6 cellular contexts compared by ENCODE assay signal in the genomic region with DNA sequence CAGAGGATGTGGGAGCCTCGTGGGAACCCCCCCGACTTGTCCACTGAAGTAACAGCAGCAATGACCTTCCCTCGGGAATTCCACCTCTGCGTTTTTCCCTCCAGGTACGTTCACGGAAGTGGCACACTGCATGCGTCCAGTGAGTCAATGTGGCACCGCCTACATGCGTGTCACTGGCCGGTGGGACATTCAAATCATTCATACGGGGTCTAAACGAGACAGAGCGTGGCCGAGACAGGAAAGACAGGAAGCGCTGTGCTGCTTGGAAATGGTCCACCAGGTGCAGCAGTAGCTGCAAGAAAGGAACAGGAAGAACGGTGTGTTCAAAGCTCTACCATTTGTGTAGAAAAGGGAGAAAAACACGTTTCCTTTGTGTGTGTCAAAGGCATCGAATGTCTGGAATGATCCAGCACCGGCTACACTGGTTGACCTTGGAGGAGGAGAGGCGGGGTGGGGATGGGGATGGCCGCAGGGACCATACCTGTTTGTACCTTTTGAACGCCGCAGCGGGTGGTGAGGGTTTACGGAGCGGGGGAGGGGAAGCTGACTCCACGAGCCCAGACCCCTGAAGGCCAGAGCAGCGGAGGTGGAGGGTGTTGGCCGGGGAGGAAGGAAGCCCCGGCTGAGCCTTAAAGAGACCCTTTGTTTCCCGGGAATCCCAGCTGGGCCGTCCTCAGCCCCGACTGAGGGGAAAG. TPM values are rescaled to one million over a fixed set of nuclear protein-coding genes. Genes with fewer than 3 reads are reported as not detected.
A peak's percentile ranks its signal among the peaks of the same experiment; 100 is the strongest.
DNase-seq lines count a peak whose midpoint lies in the region; ATAC-seq and TF ChIP-seq lines count a peak whose summit lies in the region.

No MANE protein-coding gene starts in this region.

- intact Hi-C loops in activated CD4-positive, alpha-beta T cell treated with anti-CD3 and anti-CD28 coated beads for 36 hours (cut with DNase I, micrococcal nuclease), result loop anchor here in 1 of 2 experiments (5.0 kb wide), 3 partner anchors 204 to 254 kb away; a partner anchor contains a TSS

- peak; percentile 72 for DNase-seq in activated CD4-positive, alpha-beta T cell treated with anti-CD3 and anti-CD28 coated beads for 36 hours
- DNase-seq in activated CD4-positive, alpha-beta T cell treated with anti-CD3 and anti-CD28 coated beads for 1 hour, result no peak
- DNase-seq in coronary artery (ENCODE audit: low spot score) (no peak), progenitor cell of endocrine pancreas (ENCODE audit: low spot score, unreplicated experiment) (no peak), medulla oblongata (ENCODE audit: extremely low spot score) (no peak)

- POLR2A ChIA-PET in activated CD4-positive, alpha-beta T cell treated with anti-CD3 and anti-CD28 coated beads for 36 hours (lab: Charles Lee), result no interaction called here

- peak overlapping the region; percentile 52 for H3K27ac Mint-ChIP-seq in activated CD4-positive, alpha-beta T cell treated with anti-CD3 and anti-CD28 coated beads for 36 hours
- H3K27ac Mint-ChIP-seq in progenitor cell of endocrine pancreas, result peak overlapping the region; percentile 92

- no peaks in the 10 kb centered on the region for H3K9me3 Mint-ChIP-seq in activated CD4-positive, alpha-beta T cell treated with anti-CD3 and anti-CD28 coated beads for 36 hours (ENCODE audit: low read depth)
- H3K9me3 Mint-ChIP-seq in progenitor cell of endocrine pancreas (ENCODE audit: low read depth), result no peaks in the 10 kb centered on the region

- H3K4me3 ChIP-seq in coronary artery, result peak overlapping the region; percentile 84

- peaks cover 24% of the 10 kb centered on the region for H3K4me1 Mint-ChIP-seq in activated CD4-positive, alpha-beta T cell treated with anti-CD3 and anti-CD28 coated beads for 36 hours
- peaks cover 39% of the 10 kb centered on the region for H3K4me1 Mint-ChIP-seq in progenitor cell of endocrine pancreas (ENCODE audit: low read depth)

- H3K4me3 Mint-ChIP-seq in activated CD4-positive, alpha-beta T cell treated with anti-CD3 and anti-CD28 coated beads for 36 hours, result peak overlapping the region; percentile 74
- peak overlapping the region; percentile 84 for H3K4me3 Mint-ChIP-seq in progenitor cell of endocrine pancreas (ENCODE audit: low read depth)

- no peaks in the 10 kb centered on the region for H3K27me3 Mint-ChIP-seq in activated CD4-positive, alpha-beta T cell treated with anti-CD3 and anti-CD28 coated beads for 36 hours
- H3K27me3 Mint-ChIP-seq in progenitor cell of endocrine pancreas, result no peaks in the 10 kb centered on the region

- H3K27ac ChIP-seq in coronary artery, result no peak overlapping the region

- ATAC-seq in activated CD4-positive, alpha-beta T cell treated with anti-CD3 and anti-CD28 coated beads for 36 hours, result peak; percentile 54
- ATAC-seq in GM19324 (IDR thresholded peaks at IDR 0.05; ENCODE audit: low FRiP score, unreplicated experiment), result no peak

- H3K36me3 Mint-ChIP-seq in activated CD4-positive, alpha-beta T cell treated with anti-CD3 and anti-CD28 coated beads for 36 hours (ENCODE audit: low read depth), result no peaks in the 10 kb centered on the region
- H3K36me3 Mint-ChIP-seq in progenitor cell of endocrine pancreas (ENCODE audit: insufficient read depth), result no peaks in the 10 kb centered on the region

- TF ChIP-seq CTCF in coronary artery (IDR thresholded peaks at IDR 0.05), result no peak
- TF ChIP-seq CTCF in progenitor cell of endocrine pancreas (IDR thresholded peaks at IDR 0.05; ENCODE audit: unreplicated experiment), result no peak

- CTCF ChIA-PET in activated CD4-positive, alpha-beta T cell treated with anti-CD3 and anti-CD28 coated beads for 36 hours (lab: Charles Lee), result interaction anchor here (1.0 to 1.1 kb wide), 2 partner anchors 13 to 39 kb away, joined by 3 read pairs; a partner anchor contains a TSS

RNA-seq across cellular contexts. Expression of a gene that starts 1.7 kb away (rescaled TPM):
- total RNA-seq in activated CD4-positive, alpha-beta T cell treated with anti-CD3 and anti-CD28 coated beads for 36 hours, result 10 to 100 TPM; 22.9 to 40.8 TPM
- total RNA-seq in progenitor cell of endocrine pancreas, result 92.7 and 92.9 TPM in 2 replicates

RNA-seq across cellular contexts. Expression of a gene that starts 13.1 kb away (rescaled TPM):
- total RNA-seq in activated CD4-positive, alpha-beta T cell treated with anti-CD3 and anti-CD28 coated beads for 36 hours, result 10 to 100 TPM; 90.2 to 94.4 TPM
- total RNA-seq in progenitor cell of endocrine pancreas, result 82.7 and 85.3 TPM in 2 replicates

RNA-seq across cellular contexts. Expression of a gene that starts 13.5 kb away (rescaled TPM):
- total RNA-seq in activated CD4-positive, alpha-beta T cell treated with anti-CD3 and anti-CD28 coated beads for 36 hours, result 10 to 100 TPM; 55.9 to 72.1 TPM
- 151 and 154 TPM in 2 replicates for total RNA-seq in progenitor cell of endocrine pancreas

RNA-seq across cellular contexts. Expression of a gene that starts 18.2 kb away (rescaled TPM):
- total RNA-seq in activated CD4-positive, alpha-beta T cell treated with anti-CD3 and anti-CD28 coated beads for 36 hours, result 10 to 100 TPM; 11.5 to 13.0 TPM
- total RNA-seq in progenitor cell of endocrine pancreas, result 39.4 and 41.3 TPM in 2 replicates

RNA-seq across cellular contexts. Expression of a gene that starts 30.9 kb away (rescaled TPM):
- total RNA-seq in activated CD4-positive, alpha-beta T cell treated with anti-CD3 and anti-CD28 coated beads for 36 hours, result 10 to 100 TPM; 20.0 to 23.8 TPM
- total RNA-seq in progenitor cell of endocrine pancreas, result 33.6 and 34.4 TPM in 2 replicates
